ENCODE assay signal across 34 cellular contexts in genomic region chr6:32294566-32294965, GRCh38.
DNase-seq lines count a peak whose midpoint lies in the region; ATAC-seq, FAIRE-seq and TF ChIP-seq lines count a peak whose summit lies in the region.
"Had no signal": no experiment of that assay in that cellular context is flagged by ENCODE, and none has a peak within 500 bp of the region (broad histone marks: within the 10 kb centered on the region; RNA-seq: fewer than 3 reads in every experiment).

No MANE protein-coding gene starts in this region.

- H2AK9ac ChIP-seq in IMR-90 (replicated peaks; ENCODE audit: low read depth, low read length, poor library complexity): no peak overlapping the region

- H2BK15ac ChIP-seq in IMR-90 (ENCODE audit: low read depth, low read length): no peak overlapping the region

- H3K27me3 ChIP-seq in HepG2 (ENCODE audit: control insufficient read depth in 1 of 2, insufficient read depth in 2 of 2, low read length in 2 of 2) (no peaks in the 10 kb centered on the region), right lobe of liver (peaks cover 0 to 11% of the 10 kb centered on the region in 2 donors), IMR-90 (ENCODE audit: control insufficient read depth, insufficient read depth, low read length) (peaks cover 7% of the 10 kb centered on the region; the same call in 1 of the 2 replicates), K562 (ENCODE audit: control insufficient read depth in 2 of 2, insufficient read depth in 2 of 2, low read length in 2 of 2) (no peaks in the 10 kb centered on the region; a peak in 2 of 5 replicates)
- H3K27me3 ChIP-seq: BLaER1; BLaER1 treated with 17β-estradiol and CSF1 and Interleukin-3, amounts not matched to agents 10 nM and 100 nM had no signal

- H3K27ac ChIP-seq in HepG2 (ENCODE audit: extremely low read length, insufficient read depth, low read length) (no peak overlapping the region), right lobe of liver (no peak overlapping the region), A549 (no peak overlapping the region), IMR-90 (ENCODE audit: insufficient read depth, low read length) (no peak overlapping the region), K562 (ENCODE audit: extremely low read depth, low read depth, low read length) (no peak overlapping the region), kidney (ENCODE audit: low read depth in 2 of 2, low read length in 2 of 2) (no peak overlapping the region)
- H3K27ac ChIP-seq: 22Rv1; BLaER1; BLaER1 treated with 17β-estradiol and CSF1 and Interleukin-3, amounts not matched to agents 10 nM and 100 nM; C4-2B had no signal

- no peak overlapping the region for H4K8ac ChIP-seq in IMR-90 (ENCODE audit: low read depth in 2 of 2, low read length in 2 of 2)

- H2BK5ac ChIP-seq in IMR-90 (ENCODE audit: low read depth, low read length, poor library complexity, severe bottlenecking): no peak overlapping the region

- ATAC-seq in HepG2 (no peak), right lobe of liver (no peak), A549 (no peak), IMR-90 (ENCODE audit: low read depth) (no peak), K562 (no peak), GM21447 (IDR thresholded peaks at IDR 0.05; ENCODE audit: unreplicated experiment) (no peak)
- ATAC-seq: CD8-positive, alpha-beta T cell had no signal

- H3K9ac ChIP-seq in HepG2 (ENCODE audit: insufficient read depth, low read depth, low read length): no peak overlapping the region
- no peak overlapping the region for H3K9ac ChIP-seq in IMR-90 (ENCODE audit: low read depth, low read length)
- H3K9ac ChIP-seq in K562 (ENCODE audit: insufficient read depth in 1 of 2, low read depth in 2 of 2, low read length in 2 of 2): no peak overlapping the region
- H3K9ac ChIP-seq in kidney (ENCODE audit: low read length in 2 of 2): no peak overlapping the region
- H3K9ac ChIP-seq: BLaER1; BLaER1 treated with 17β-estradiol and CSF1 and Interleukin-3, amounts not matched to agents 10 nM and 100 nM had no signal

- TF ChIP-seq POLR2A in HepG2 (IDR thresholded peaks at IDR 0.05; ENCODE audit: insufficient read depth in 1 of 2, low read depth in 2 of 2, low read length in 2 of 2): no peak
- no peak for TF ChIP-seq POLR2A in right lobe of liver (IDR thresholded peaks at IDR 0.05)
- no peak for TF ChIP-seq POLR2A in A549 (IDR thresholded peaks at IDR 0.05; ENCODE audit: low read length)
- no peak for TF ChIP-seq POLR2A in IMR-90 (IDR thresholded peaks at IDR 0.05; ENCODE audit: low read depth, low read length)
- no peak for TF ChIP-seq POLR2A in K562 (conservative IDR thresholded peaks at IDR 0.05)

- TF ChIP-seq EP300 in HepG2 (IDR thresholded peaks at IDR 0.05; ENCODE audit: low read depth in 2 of 2, low read length in 2 of 2) (no peak), HepG2 (CRISPR knock-in tag; IDR thresholded peaks at IDR 0.05; ENCODE audit: borderline replicate concordance) (no peak), A549 (IDR thresholded peaks at IDR 0.05) (no peak), K562 (IDR thresholded peaks at IDR 0.05; ENCODE audit: low read length) (no peak)

- H3K56ac ChIP-seq in IMR-90 (ENCODE audit: extremely low read depth, insufficient read depth, low read length): no peak overlapping the region

- H2BK20ac ChIP-seq in IMR-90 (ENCODE audit: low read depth, low read length): no peak overlapping the region

- H3K79me2 ChIP-seq in HepG2 (ENCODE audit: insufficient read depth, low read length) (no peaks in the 10 kb centered on the region), K562 (ENCODE audit: control insufficient read depth, insufficient read depth, low read length) (no peaks in the 10 kb centered on the region)

- no peak for DNase-seq in HepG2 (ENCODE audit: low spot score)
- DNase-seq in right lobe of liver: no peak
- DNase-seq in A549 (ENCODE audit: low read depth in 1 of 2, low spot score in 1 of 2): no peak
- no peak for DNase-seq in IMR-90
- no peak for DNase-seq in K562 (ENCODE audit: extremely low read depth in 1 of 4, low spot score in 3 of 4)
- DNase-seq in kidney: no peak
- no peak for DNase-seq in hippocampal formation (lab: John Stamatoyannopoulos, UW)
- DNase-seq: 8988T; ACHN; AML-193; BE2C; C1 segment of cervical spinal cord; Caco-2; Calu3; CD4-positive, alpha-beta memory T cell; CD4-positive, alpha-beta T cell; CD4-positive, CD25-positive, alpha-beta regulatory T cell; CD8-positive, alpha-beta memory T cell; CD8-positive, alpha-beta T cell; COR-L47; DMS 273 treated with DMSO at 0.1 percent for 48 hours; DMS153; DMS53; DMS79; DMS79 treated with DMSO at 0.1 percent for 48 hours; DND-41; EL had no signal

- peaks cover 16% of the 10 kb centered on the region for H3K4me1 ChIP-seq in HepG2 (ENCODE audit: insufficient read depth, low read length)
- no peaks in the 10 kb centered on the region for H3K4me1 ChIP-seq in right lobe of liver
- peaks cover 18% of the 10 kb centered on the region; the same call in 2 of the 3 replicates for H3K4me1 ChIP-seq in A549
- no peaks in the 10 kb centered on the region for H3K4me1 ChIP-seq in IMR-90 (ENCODE audit: control insufficient read depth, insufficient read depth, low read length)
- no peaks in the 10 kb centered on the region for H3K4me1 ChIP-seq in K562 (replicated peaks in 1 of 2; ENCODE audit: control insufficient read depth in 2 of 2, insufficient read depth in 2 of 2, low read length in 2 of 2)
- no peaks in the 10 kb centered on the region for H3K4me1 ChIP-seq in kidney (ENCODE audit: control insufficient read depth in 1 of 2, insufficient read depth in 1 of 2, low read depth in 1 of 2, low read length in 2 of 2)
- H3K4me1 ChIP-seq: BE2C had no signal

- no peak for TF ChIP-seq RAD21 in HepG2 (CRISPR knock-in tag; IDR thresholded peaks at IDR 0.05)
- TF ChIP-seq RAD21 in A549 (conservative IDR thresholded peaks at IDR 0.05 in 1 of 2, IDR thresholded peaks at IDR 0.05 in 1 of 2): no peak
- TF ChIP-seq RAD21 in IMR-90 (IDR thresholded peaks at IDR 0.05; ENCODE audit: low read length): no peak
- no peak for TF ChIP-seq RAD21 in K562 (CRISPR knock-in tag; conservative IDR thresholded peaks at IDR 0.05 in 1 of 2, IDR thresholded peaks at IDR 0.05 in 1 of 2)

- H3K14ac ChIP-seq in IMR-90 (replicated peaks; ENCODE audit: low read depth, low read length): no peak overlapping the region

- intact Hi-C loops in HepG2 (cut with micrococcal nuclease; ENCODE audit: unreplicated experiment): no loop called here
- intact Hi-C loops in right lobe of liver (cut with DNase I): no loop called here
- intact Hi-C loops in IMR-90 (cut with micrococcal nuclease): no loop called here
- intact Hi-C loops in K562 (cut with micrococcal nuclease): no loop called here
- intact Hi-C loops in kidney (cut with DNase I): no loop called here

- H3K4me3 ChIP-seq in HepG2 (replicated peaks in 1 of 3; ENCODE audit: insufficient read depth in 1 of 3, low read depth in 2 of 3, low read length in 3 of 3) (no peak overlapping the region), right lobe of liver (no peak overlapping the region), A549 (no peak overlapping the region), IMR-90 (ENCODE audit: insufficient read depth, low read depth, low read length) (no peak overlapping the region), K562 (no peak overlapping the region), kidney (ENCODE audit: low read length in 2 of 2) (no peak overlapping the region)
- H3K4me3 ChIP-seq: BLaER1; BLaER1 treated with 17β-estradiol and CSF1 and Interleukin-3, amounts not matched to agents 10 nM and 100 nM had no signal

- H3K79me1 ChIP-seq in IMR-90 (ENCODE audit: low read depth in 1 of 2, low read length in 2 of 2): no peaks in the 10 kb centered on the region

- BruUV-seq in HepG2 (replicated peaks; lab: Mats Ljungman, UMichigan) (no TSS peak), IMR-90 (replicated peaks; lab: Mats Ljungman, UMichigan) (no TSS peak), K562 (replicated peaks; lab: Mats Ljungman, UMichigan) (no TSS peak)

- H2AK5ac ChIP-seq in IMR-90 (ENCODE audit: low read depth, low read length): no peak overlapping the region

- CTCF ChIA-PET in HepG2 (lab: Yijun Ruan, JAX; ENCODE audit: low intra/inter-chr PET ratio, low total read pairs): no interaction called here
- CTCF ChIA-PET in A549 (lab: Yijun Ruan, JAX): interaction anchor here (1.9 kb wide), 1 partner anchor 39 kb away, joined by 5 read pairs; no protein-coding TSS in a partner anchor
- CTCF ChIA-PET in IMR-90 (lab: Yijun Ruan, JAX): no interaction called here
- CTCF ChIA-PET in K562 (lab: Yijun Ruan, JAX; ENCODE audit: low intra/inter-chr PET ratio): no interaction called here

- H3K9me3 ChIP-seq in HepG2 (ENCODE audit: low read length) (no peaks in the 10 kb centered on the region), right lobe of liver (no peaks in the 10 kb centered on the region), A549 (no peaks in the 10 kb centered on the region), IMR-90 (ENCODE audit: control insufficient read depth, insufficient read depth, low read length) (no peaks in the 10 kb centered on the region), K562 (replicated peaks; ENCODE audit: control insufficient read depth, insufficient read depth, low read depth, low read length) (no peaks in the 10 kb centered on the region), kidney (ENCODE audit: control insufficient read depth in 1 of 2, low read length in 2 of 2) (no peaks in the 10 kb centered on the region)
- H3K9me3 ChIP-seq: BE2C; BLaER1; BLaER1 treated with 17β-estradiol and CSF1 and Interleukin-3, amounts not matched to agents 10 nM and 100 nM had no signal

- no peak overlapping the region for H4K91ac ChIP-seq in IMR-90 (ENCODE audit: insufficient read depth, low read depth, low read length)

- FAIRE-seq in HepG2 (lab: Jason Lieb, UNC): no peak
- FAIRE-seq in A549 (lab: Jason Lieb, UNC): no peak
- FAIRE-seq in K562 (lab: Jason Lieb, UNC): no peak
- FAIRE-seq in kidney (lab: Jason Lieb, UNC): no peak
- FAIRE-seq: A204.1, D721Med had no signal

- no peak overlapping the region for H2AFZ ChIP-seq in HepG2 (ENCODE audit: low read length)
- no peak overlapping the region for H2AFZ ChIP-seq in IMR-90 (replicated peaks; ENCODE audit: low read length, poor library complexity)
- H2AFZ ChIP-seq in K562 (ENCODE audit: low read depth, low read length): no peak overlapping the region

- H3K18ac ChIP-seq in IMR-90 (ENCODE audit: low read depth, low read length): no peak overlapping the region

- no peak overlapping the region for H2BK120ac ChIP-seq in IMR-90 (ENCODE audit: low read depth, low read length)

- H3K36me3 ChIP-seq in HepG2 (replicated peaks in 1 of 2; ENCODE audit: control insufficient read depth in 1 of 2, insufficient read depth in 2 of 2, low read length in 2 of 2) (no peaks in the 10 kb centered on the region), right lobe of liver (no peaks in the 10 kb centered on the region), IMR-90 (ENCODE audit: control insufficient read depth, insufficient read depth, low read length) (no peaks in the 10 kb centered on the region), K562 (ENCODE audit: control insufficient read depth, insufficient read depth, low read length) (no peaks in the 10 kb centered on the region), kidney (ENCODE audit: control insufficient read depth in 1 of 2, insufficient read depth in 2 of 2, low read length in 2 of 2) (no peaks in the 10 kb centered on the region)
- H3K36me3 ChIP-seq: BE2C; BLaER1; BLaER1 treated with 17β-estradiol and CSF1 and Interleukin-3, amounts not matched to agents 10 nM and 100 nM had no signal

- no peaks in the 10 kb centered on the region for H3K9me1 ChIP-seq in IMR-90 (ENCODE audit: insufficient read depth, low read length)
- no peaks in the 10 kb centered on the region for H3K9me1 ChIP-seq in K562 (ENCODE audit: control insufficient read depth, insufficient read depth, low read length)

- H4K5ac ChIP-seq in IMR-90 (ENCODE audit: low read depth, low read length): no peak overlapping the region

- no peak overlapping the region for H3K4ac ChIP-seq in IMR-90 (ENCODE audit: low read depth, low read length)

- H3K23ac ChIP-seq in IMR-90 (ENCODE audit: low read depth, low read length): no peak overlapping the region

- H3K4me2 ChIP-seq in HepG2 (ENCODE audit: low read depth, low read length) (no peak overlapping the region), A549 (no peak overlapping the region), IMR-90 (ENCODE audit: low read depth, low read length) (no peak overlapping the region), K562 (ENCODE audit: insufficient read depth, low read length) (no peak overlapping the region)
- H3K4me2 ChIP-seq: BLaER1; BLaER1 treated with 17β-estradiol and CSF1 and Interleukin-3, amounts not matched to agents 10 nM and 100 nM had no signal

- POLR2A ChIA-PET in HepG2 (lab: Yijun Ruan, JAX) (no interaction called here), A549 (lab: Yijun Ruan, JAX) (no interaction called here), IMR-90 (lab: Charles Lee; ENCODE audit: unreplicated experiment) (no interaction called here), K562 (lab: Yijun Ruan, JAX) (no interaction called here)

- TF ChIP-seq CTCF in HepG2 (CRISPR knock-in tag; IDR thresholded peaks at IDR 0.05): no peak
- no peak for TF ChIP-seq CTCF in right lobe of liver (IDR thresholded peaks at IDR 0.05)
- TF ChIP-seq CTCF in A549 (IDR thresholded peaks at IDR 0.05): no peak
- TF ChIP-seq CTCF in IMR-90 (conservative IDR thresholded peaks at IDR 0.05; ENCODE audit: low read depth, low read length): no peak
- TF ChIP-seq CTCF in K562 (IDR thresholded peaks at IDR 0.05 in 2 of 3, conservative IDR thresholded peaks at IDR 0.05 in 1 of 3; ENCODE audit: insufficient read depth in 2 of 3, low read depth in 1 of 3, low read length in 3 of 3): no peak
- TF ChIP-seq CTCF in kidney (IDR thresholded peaks at IDR 0.05; ENCODE audit: borderline replicate concordance, extremely low read depth, insufficient read depth): no peak

- dilution Hi-C loops in IMR-90 (cut with HindIII; ENCODE audit: low sequenced_read_pairs, unreplicated experiment): no loop called here

- WGBS in HepG2 (ENCODE audit: low lambda C conversion rate): 84% methylated on average over 2 of the region's 2 CpGs
- WGBS in right lobe of liver (ENCODE audit: insufficient coverage, low coverage, low lambda C conversion rate, missing lambda C conversion rate): 85% methylated on average over 2 of the region's 2 CpGs
- 95% methylated on average over 2 of the region's 2 CpGs for WGBS in A549 (ENCODE audit: missing lambda C conversion rate)
- WGBS in IMR-90 (ENCODE audit: extremely low coverage in 2 of 2, insufficient read length in 1 of 2), 2 experiments: no CpG with 5 or more reads among the region's 2 CpGs
- WGBS in K562 (ENCODE audit: insufficient coverage, low coverage, missing lambda C conversion rate): 2% methylated on average over 2 of the region's 2 CpGs

- H4K20me1 ChIP-seq in HepG2 (ENCODE audit: insufficient read depth, low read length) (no peaks in the 10 kb centered on the region), IMR-90 (ENCODE audit: insufficient read depth, low read length) (no peaks in the 10 kb centered on the region), K562 (replicated peaks; ENCODE audit: control insufficient read depth, insufficient read depth, low read length) (no peaks in the 10 kb centered on the region)
- H4K20me1 ChIP-seq: BLaER1; BLaER1 treated with 17β-estradiol and CSF1 and Interleukin-3, amounts not matched to agents 10 nM and 100 nM had no signal

- in situ Hi-C loops in HepG2 (cut with HindIII; ENCODE audit: extremely low pct_ligation_motif_present, low pct_unique_long_range_greater_than_20kb) (no loop called here), IMR-90 (cut with MboI; ENCODE audit: low sequenced_read_pairs) (no loop called here), K562 (cut with MboI) (no loop called here)

Comparison
In these comparisons a context has a peak if more than half of its experiments do, and no peak if none do; other contexts are left out.
1. Of the 241 proteins assayed by ChIP-seq in both HepG2 and K562: peak only in HepG2: none; only in K562: MAFG; in both: MAFF and MAFK; in neither: 238.